Comparison of ENCODE assay signal across 1 cellular context in the genomic region with DNA sequence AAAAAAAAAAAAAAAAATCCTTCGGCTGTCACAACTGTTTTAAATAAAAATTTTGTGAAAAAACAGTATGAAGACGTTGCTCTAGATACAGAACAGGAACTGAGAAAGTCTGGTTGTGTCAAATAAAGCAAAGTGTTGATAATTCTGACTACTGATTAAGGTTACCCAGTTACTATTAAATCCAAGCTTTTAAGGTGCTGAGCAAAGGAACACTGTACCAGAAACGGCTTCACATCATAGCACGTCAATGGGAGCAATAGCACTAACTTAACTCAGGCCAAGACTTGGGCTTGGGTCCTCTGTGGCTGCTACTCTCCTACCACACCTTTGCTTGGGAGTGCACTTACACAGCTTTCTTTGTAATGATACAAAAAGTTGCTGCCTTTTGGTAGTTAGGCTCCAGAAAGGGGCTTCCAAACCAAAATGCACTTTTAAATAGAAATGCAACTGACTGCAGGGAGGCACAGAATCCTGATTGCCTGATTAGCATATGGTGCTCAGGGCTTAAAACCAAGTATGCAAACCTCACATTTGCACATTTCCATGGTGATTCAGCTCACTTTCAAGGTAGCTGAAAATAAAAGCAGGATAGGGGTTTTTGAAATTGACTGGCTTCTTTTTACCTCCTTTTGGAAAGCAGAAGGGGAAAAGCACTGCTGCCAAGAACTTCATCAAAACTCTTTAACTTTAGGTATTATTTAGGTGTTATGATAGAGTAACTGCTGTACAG.
TF ChIP-seq lines count a peak whose summit lies in the region.

No MANE protein-coding gene starts in this region.

TF ChIP-seq in WTC11, 78 proteins besides CTCF, POLR2A, EP300 and RAD21 (continued from another document):
- TF ChIP-seq, protein P1, sequence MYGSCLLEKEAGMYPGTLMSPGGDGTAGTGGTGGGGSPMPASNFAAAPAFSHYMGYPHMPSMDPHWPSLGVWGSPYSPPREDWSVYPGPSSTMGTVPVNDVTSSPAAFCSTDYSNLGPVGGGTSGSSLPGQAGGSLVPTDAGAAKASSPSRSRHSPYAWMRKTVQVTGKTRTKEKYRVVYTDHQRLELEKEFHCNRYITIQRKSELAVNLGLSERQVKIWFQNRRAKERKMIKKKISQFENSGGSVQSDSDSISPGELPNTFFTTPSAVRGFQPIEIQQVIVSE (CRISPR knock-in tag; IDR thresholded peaks at IDR 0.05; ENCODE audit: borderline replicate concordance) = no peak
- TF ChIP-seq ZNF396 (CRISPR knock-in tag; IDR thresholded peaks at IDR 0.05; ENCODE audit: borderline replicate concordance) (no peak), SP1 (CRISPR knock-in tag; conservative IDR thresholded peaks at IDR 0.05) (no peak), GTF2I (CRISPR knock-in tag; conservative IDR thresholded peaks at IDR 0.05) (no peak), FOXK1 (CRISPR knock-in tag; IDR thresholded peaks at IDR 0.05) (no peak), ZNF121 (CRISPR knock-in tag; IDR thresholded peaks at IDR 0.05) (no peak), ZNF671 (CRISPR knock-in tag; IDR thresholded peaks at IDR 0.05) (peak; percentile 46; the same call in 1 of the 2 replicates), OVOL2 (CRISPR knock-in tag; IDR thresholded peaks at IDR 0.05; ENCODE audit: borderline replicate concordance) (no peak), SMAD4 (CRISPR knock-in tag; IDR thresholded peaks at IDR 0.05) (no peak), ZNF232 (CRISPR knock-in tag; IDR thresholded peaks at IDR 0.05) (no peak), ATF1 (CRISPR knock-in tag; IDR thresholded peaks at IDR 0.05) (no peak), ZNF138 (CRISPR knock-in tag; conservative IDR thresholded peaks at IDR 0.05) (no peak), ESRRA (CRISPR knock-in tag; IDR thresholded peaks at IDR 0.05; ENCODE audit: borderline replicate concordance) (no peak), NFYB (CRISPR knock-in tag; conservative IDR thresholded peaks at IDR 0.05; ENCODE audit: low read depth) (no peak), NFATC4 (CRISPR knock-in tag; IDR thresholded peaks at IDR 0.05) (peak; percentile 63), PRRX2 (CRISPR knock-in tag; IDR thresholded peaks at IDR 0.05) (0 out of 2 replicates have a peak, but pooled peaks have one; percentile 27), JAZF1 (CRISPR knock-in tag; IDR thresholded peaks at IDR 0.05) (no peak), ELF4 (CRISPR knock-in tag; IDR thresholded peaks at IDR 0.05; ENCODE audit: low read depth) (no peak), ZBTB21 (CRISPR knock-in tag; IDR thresholded peaks at IDR 0.05; ENCODE audit: borderline replicate concordance) (no peak), GRHL2 (CRISPR knock-in tag; IDR thresholded peaks at IDR 0.05; ENCODE audit: insufficient replicate concordance, severe bottlenecking) (no peak), ZNF423 (CRISPR knock-in tag; IDR thresholded peaks at IDR 0.05) (no peak), KAT7 (CRISPR knock-in tag; IDR thresholded peaks at IDR 0.05; ENCODE audit: borderline replicate concordance) (no peak), HMGA2 (CRISPR knock-in tag; IDR thresholded peaks at IDR 0.05) (no peak), SOX15 (CRISPR knock-in tag; IDR thresholded peaks at IDR 0.05) (no peak), ZNF416 (CRISPR knock-in tag; IDR thresholded peaks at IDR 0.05) (peak; percentile 68)
- TF ChIP-seq, protein P2, sequence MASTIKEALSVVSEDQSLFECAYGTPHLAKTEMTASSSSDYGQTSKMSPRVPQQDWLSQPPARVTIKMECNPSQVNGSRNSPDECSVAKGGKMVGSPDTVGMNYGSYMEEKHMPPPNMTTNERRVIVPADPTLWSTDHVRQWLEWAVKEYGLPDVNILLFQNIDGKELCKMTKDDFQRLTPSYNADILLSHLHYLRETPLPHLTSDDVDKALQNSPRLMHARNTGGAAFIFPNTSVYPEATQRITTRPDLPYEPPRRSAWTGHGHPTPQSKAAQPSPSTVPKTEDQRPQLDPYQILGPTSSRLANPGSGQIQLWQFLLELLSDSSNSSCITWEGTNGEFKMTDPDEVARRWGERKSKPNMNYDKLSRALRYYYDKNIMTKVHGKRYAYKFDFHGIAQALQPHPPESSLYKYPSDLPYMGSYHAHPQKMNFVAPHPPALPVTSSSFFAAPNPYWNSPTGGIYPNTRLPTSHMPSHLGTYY (CRISPR knock-in tag; IDR thresholded peaks at IDR 0.05) = peak; percentile 16; the same call in 1 of the 2 replicates
- TF ChIP-seq, protein P3, sequence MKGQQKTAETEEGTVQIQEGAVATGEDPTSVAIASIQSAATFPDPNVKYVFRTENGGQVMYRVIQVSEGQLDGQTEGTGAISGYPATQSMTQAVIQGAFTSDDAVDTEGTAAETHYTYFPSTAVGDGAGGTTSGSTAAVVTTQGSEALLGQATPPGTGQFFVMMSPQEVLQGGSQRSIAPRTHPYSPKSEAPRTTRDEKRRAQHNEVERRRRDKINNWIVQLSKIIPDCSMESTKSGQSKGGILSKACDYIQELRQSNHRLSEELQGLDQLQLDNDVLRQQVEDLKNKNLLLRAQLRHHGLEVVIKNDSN (CRISPR knock-in tag; IDR thresholded peaks at IDR 0.05) = no peak
- TF ChIP-seq, protein P4, sequence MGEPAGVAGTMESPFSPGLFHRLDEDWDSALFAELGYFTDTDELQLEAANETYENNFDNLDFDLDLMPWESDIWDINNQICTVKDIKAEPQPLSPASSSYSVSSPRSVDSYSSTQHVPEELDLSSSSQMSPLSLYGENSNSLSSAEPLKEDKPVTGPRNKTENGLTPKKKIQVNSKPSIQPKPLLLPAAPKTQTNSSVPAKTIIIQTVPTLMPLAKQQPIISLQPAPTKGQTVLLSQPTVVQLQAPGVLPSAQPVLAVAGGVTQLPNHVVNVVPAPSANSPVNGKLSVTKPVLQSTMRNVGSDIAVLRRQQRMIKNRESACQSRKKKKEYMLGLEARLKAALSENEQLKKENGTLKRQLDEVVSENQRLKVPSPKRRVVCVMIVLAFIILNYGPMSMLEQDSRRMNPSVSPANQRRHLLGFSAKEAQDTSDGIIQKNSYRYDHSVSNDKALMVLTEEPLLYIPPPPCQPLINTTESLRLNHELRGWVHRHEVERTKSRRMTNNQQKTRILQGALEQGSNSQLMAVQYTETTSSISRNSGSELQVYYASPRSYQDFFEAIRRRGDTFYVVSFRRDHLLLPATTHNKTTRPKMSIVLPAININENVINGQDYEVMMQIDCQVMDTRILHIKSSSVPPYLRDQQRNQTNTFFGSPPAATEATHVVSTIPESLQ (CRISPR knock-in tag; IDR thresholded peaks at IDR 0.05) = no peak
- TF ChIP-seq, protein P5, sequence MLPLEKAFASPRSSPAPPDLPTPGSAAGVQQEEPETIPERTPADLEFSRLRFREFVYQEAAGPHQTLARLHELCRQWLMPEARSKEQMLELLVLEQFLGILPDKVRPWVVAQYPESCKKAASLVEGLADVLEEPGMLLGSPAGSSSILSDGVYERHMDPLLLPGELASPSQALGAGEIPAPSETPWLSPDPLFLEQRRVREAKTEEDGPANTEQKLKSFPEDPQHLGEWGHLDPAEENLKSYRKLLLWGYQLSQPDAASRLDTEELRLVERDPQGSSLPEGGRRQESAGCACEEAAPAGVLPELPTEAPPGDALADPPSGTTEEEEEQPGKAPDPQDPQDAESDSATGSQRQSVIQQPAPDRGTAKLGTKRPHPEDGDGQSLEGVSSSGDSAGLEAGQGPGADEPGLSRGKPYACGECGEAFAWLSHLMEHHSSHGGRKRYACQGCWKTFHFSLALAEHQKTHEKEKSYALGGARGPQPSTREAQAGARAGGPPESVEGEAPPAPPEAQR (CRISPR knock-in tag; IDR thresholded peaks at IDR 0.05) = no peak
- TF ChIP-seq, protein P6, sequence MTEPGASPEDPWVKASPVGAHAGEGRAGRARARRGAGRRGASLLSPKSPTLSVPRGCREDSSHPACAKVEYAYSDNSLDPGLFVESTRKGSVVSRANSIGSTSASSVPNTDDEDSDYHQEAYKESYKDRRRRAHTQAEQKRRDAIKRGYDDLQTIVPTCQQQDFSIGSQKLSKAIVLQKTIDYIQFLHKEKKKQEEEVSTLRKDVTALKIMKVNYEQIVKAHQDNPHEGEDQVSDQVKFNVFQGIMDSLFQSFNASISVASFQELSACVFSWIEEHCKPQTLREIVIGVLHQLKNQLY (CRISPR knock-in tag; IDR thresholded peaks at IDR 0.05) = no peak
- TF ChIP-seq, protein P7, sequence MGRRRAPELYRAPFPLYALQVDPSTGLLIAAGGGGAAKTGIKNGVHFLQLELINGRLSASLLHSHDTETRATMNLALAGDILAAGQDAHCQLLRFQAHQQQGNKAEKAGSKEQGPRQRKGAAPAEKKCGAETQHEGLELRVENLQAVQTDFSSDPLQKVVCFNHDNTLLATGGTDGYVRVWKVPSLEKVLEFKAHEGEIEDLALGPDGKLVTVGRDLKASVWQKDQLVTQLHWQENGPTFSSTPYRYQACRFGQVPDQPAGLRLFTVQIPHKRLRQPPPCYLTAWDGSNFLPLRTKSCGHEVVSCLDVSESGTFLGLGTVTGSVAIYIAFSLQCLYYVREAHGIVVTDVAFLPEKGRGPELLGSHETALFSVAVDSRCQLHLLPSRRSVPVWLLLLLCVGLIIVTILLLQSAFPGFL (CRISPR knock-in tag; IDR thresholded peaks at IDR 0.05; ENCODE audit: borderline replicate concordance) = no peak
- TF ChIP-seq, protein P8, sequence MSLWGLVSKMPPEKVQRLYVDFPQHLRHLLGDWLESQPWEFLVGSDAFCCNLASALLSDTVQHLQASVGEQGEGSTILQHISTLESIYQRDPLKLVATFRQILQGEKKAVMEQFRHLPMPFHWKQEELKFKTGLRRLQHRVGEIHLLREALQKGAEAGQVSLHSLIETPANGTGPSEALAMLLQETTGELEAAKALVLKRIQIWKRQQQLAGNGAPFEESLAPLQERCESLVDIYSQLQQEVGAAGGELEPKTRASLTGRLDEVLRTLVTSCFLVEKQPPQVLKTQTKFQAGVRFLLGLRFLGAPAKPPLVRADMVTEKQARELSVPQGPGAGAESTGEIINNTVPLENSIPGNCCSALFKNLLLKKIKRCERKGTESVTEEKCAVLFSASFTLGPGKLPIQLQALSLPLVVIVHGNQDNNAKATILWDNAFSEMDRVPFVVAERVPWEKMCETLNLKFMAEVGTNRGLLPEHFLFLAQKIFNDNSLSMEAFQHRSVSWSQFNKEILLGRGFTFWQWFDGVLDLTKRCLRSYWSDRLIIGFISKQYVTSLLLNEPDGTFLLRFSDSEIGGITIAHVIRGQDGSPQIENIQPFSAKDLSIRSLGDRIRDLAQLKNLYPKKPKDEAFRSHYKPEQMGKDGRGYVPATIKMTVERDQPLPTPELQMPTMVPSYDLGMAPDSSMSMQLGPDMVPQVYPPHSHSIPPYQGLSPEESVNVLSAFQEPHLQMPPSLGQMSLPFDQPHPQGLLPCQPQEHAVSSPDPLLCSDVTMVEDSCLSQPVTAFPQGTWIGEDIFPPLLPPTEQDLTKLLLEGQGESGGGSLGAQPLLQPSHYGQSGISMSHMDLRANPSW (CRISPR knock-in tag; conservative IDR thresholded peaks at IDR 0.05; ENCODE audit: low read depth) = no peak
- TF ChIP-seq, protein P9, sequence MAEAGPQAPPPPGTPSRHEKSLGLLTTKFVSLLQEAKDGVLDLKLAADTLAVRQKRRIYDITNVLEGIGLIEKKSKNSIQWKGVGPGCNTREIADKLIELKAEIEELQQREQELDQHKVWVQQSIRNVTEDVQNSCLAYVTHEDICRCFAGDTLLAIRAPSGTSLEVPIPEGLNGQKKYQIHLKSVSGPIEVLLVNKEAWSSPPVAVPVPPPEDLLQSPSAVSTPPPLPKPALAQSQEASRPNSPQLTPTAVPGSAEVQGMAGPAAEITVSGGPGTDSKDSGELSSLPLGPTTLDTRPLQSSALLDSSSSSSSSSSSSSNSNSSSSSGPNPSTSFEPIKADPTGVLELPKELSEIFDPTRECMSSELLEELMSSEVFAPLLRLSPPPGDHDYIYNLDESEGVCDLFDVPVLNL (CRISPR knock-in tag; IDR thresholded peaks at IDR 0.05; ENCODE audit: borderline replicate concordance, low read depth) = no peak
- TF ChIP-seq, protein P10, sequence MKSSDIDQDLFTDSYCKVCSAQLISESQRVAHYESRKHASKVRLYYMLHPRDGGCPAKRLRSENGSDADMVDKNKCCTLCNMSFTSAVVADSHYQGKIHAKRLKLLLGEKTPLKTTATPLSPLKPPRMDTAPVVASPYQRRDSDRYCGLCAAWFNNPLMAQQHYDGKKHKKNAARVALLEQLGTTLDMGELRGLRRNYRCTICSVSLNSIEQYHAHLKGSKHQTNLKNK (CRISPR knock-in tag; IDR thresholded peaks at IDR 0.05) = no peak
- TF ChIP-seq, protein P11, sequence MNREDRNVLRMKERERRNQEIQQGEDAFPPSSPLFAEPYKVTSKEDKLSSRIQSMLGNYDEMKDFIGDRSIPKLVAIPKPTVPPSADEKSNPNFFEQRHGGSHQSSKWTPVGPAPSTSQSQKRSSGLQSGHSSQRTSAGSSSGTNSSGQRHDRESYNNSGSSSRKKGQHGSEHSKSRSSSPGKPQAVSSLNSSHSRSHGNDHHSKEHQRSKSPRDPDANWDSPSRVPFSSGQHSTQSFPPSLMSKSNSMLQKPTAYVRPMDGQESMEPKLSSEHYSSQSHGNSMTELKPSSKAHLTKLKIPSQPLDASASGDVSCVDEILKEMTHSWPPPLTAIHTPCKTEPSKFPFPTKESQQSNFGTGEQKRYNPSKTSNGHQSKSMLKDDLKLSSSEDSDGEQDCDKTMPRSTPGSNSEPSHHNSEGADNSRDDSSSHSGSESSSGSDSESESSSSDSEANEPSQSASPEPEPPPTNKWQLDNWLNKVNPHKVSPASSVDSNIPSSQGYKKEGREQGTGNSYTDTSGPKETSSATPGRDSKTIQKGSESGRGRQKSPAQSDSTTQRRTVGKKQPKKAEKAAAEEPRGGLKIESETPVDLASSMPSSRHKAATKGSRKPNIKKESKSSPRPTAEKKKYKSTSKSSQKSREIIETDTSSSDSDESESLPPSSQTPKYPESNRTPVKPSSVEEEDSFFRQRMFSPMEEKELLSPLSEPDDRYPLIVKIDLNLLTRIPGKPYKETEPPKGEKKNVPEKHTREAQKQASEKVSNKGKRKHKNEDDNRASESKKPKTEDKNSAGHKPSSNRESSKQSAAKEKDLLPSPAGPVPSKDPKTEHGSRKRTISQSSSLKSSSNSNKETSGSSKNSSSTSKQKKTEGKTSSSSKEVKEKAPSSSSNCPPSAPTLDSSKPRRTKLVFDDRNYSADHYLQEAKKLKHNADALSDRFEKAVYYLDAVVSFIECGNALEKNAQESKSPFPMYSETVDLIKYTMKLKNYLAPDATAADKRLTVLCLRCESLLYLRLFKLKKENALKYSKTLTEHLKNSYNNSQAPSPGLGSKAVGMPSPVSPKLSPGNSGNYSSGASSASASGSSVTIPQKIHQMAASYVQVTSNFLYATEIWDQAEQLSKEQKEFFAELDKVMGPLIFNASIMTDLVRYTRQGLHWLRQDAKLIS (CRISPR knock-in tag; IDR thresholded peaks at IDR 0.05; ENCODE audit: borderline replicate concordance) = no peak
- TF ChIP-seq, protein P12, sequence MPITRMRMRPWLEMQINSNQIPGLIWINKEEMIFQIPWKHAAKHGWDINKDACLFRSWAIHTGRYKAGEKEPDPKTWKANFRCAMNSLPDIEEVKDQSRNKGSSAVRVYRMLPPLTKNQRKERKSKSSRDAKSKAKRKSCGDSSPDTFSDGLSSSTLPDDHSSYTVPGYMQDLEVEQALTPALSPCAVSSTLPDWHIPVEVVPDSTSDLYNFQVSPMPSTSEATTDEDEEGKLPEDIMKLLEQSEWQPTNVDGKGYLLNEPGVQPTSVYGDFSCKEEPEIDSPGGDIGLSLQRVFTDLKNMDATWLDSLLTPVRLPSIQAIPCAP (CRISPR knock-in tag; IDR thresholded peaks at IDR 0.05) = no peak
- TF ChIP-seq, protein P13, sequence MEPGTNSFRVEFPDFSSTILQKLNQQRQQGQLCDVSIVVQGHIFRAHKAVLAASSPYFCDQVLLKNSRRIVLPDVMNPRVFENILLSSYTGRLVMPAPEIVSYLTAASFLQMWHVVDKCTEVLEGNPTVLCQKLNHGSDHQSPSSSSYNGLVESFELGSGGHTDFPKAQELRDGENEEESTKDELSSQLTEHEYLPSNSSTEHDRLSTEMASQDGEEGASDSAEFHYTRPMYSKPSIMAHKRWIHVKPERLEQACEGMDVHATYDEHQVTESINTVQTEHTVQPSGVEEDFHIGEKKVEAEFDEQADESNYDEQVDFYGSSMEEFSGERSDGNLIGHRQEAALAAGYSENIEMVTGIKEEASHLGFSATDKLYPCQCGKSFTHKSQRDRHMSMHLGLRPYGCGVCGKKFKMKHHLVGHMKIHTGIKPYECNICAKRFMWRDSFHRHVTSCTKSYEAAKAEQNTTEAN (CRISPR knock-in tag; IDR thresholded peaks at IDR 0.05) = no peak
